24 cellular contexts compared by ENCODE assay signal in genomic region chr2:193350509-193350908, GRCh38.
"Had no signal": no experiment of that assay in that cellular context is flagged by ENCODE, and none has a peak within 500 bp of the region (broad histone marks: within the 10 kb centered on the region; RNA-seq: fewer than 3 reads in every experiment).

No MANE protein-coding gene starts in this region.

- FAIRE-seq: kidney had no signal

- ATAC-seq: activated T-cell treated with anti-CD3 and anti-CD28 coated beads, Interleukin-2, amount 50 U/mL, for 4 hours; activated T-helper 17 cell treated with anti-CD3 and anti-CD28 coated beads, Interleukin-2, amount 50 U/mL, for 72 hours; gastroesophageal sphincter; left colon; naive thymus-derived CD4-positive, alpha-beta T cell; WTC11 had no signal

- H3K27ac Mint-ChIP-seq: activated CD4-positive, alpha-beta T cell treated with anti-CD3 and anti-CD28 coated beads, Interleukin-2, amount 10 ng/mL, durations not matched to agents 7 days and 5 days; activated CD8-positive, alpha-beta T cell treated with anti-CD3 and anti-CD28 coated beads for 36 hours; activated T-helper 17 cell treated with anti-CD3 and anti-CD28 coated beads, Interleukin-2, amount 50 U/mL, for 72 hours; dendritic cell treated with granulocyte-macrophage colony-stimulating factor and Interleukin-4, amounts not matched to agents 40 ng/mL and 50 ng/mL, for 4 days; naive thymus-derived CD4-positive, alpha-beta T cell; WTC11 had no signal

- H2AFZ ChIP-seq: hepatocyte had no signal

- H3K4me3 ChIP-seq: breast epithelium, gastroesophageal sphincter, hepatocyte, right atrium auricular region, spleen, tibial nerve had no signal

- H3K36me3 Mint-ChIP-seq: naive thymus-derived CD4-positive, alpha-beta T cell; WTC11 had no signal

- H3K79me2 ChIP-seq: hepatocyte had no signal

- H3K27me3 ChIP-seq: breast epithelium, gastroesophageal sphincter, hepatocyte, right atrium auricular region, spleen, tibial nerve had no signal

- H3K4me3 Mint-ChIP-seq: activated CD4-positive, alpha-beta T cell treated with anti-CD3 and anti-CD28 coated beads, Interleukin-2, amount 10 ng/mL, durations not matched to agents 7 days and 5 days; activated CD8-positive, alpha-beta T cell treated with anti-CD3 and anti-CD28 coated beads for 36 hours; activated T-cell treated with anti-CD3 and anti-CD28 coated beads, Interleukin-2, amount 50 U/mL, for 4 hours; activated T-helper 17 cell treated with anti-CD3 and anti-CD28 coated beads, Interleukin-2, amount 50 U/mL, for 72 hours; central memory CD8-positive, alpha-beta T cell; dendritic cell treated with granulocyte-macrophage colony-stimulating factor and Interleukin-4, amounts not matched to agents 40 ng/mL and 50 ng/mL, for 4 days; naive thymus-derived CD4-positive, alpha-beta T cell; neural crest cell; WTC11 had no signal

- H3K9me3 Mint-ChIP-seq: activated CD4-positive, alpha-beta T cell treated with anti-CD3 and anti-CD28 coated beads, Interleukin-2, amount 10 ng/mL, durations not matched to agents 7 days and 5 days; activated CD8-positive, alpha-beta T cell treated with anti-CD3 and anti-CD28 coated beads for 36 hours; activated T-cell treated with anti-CD3 and anti-CD28 coated beads, Interleukin-2, amount 50 U/mL, for 4 hours; activated T-helper 17 cell treated with anti-CD3 and anti-CD28 coated beads, Interleukin-2, amount 50 U/mL, for 72 hours; central memory CD8-positive, alpha-beta T cell; dendritic cell treated with granulocyte-macrophage colony-stimulating factor and Interleukin-4, amounts not matched to agents 40 ng/mL and 50 ng/mL, for 4 days; naive thymus-derived CD4-positive, alpha-beta T cell; neural crest cell had no signal

- H3K27ac ChIP-seq: breast epithelium, epithelial cell of prostate, gastroesophageal sphincter, hepatocyte, right atrium auricular region, spleen, tibial nerve had no signal

- H3K36me3 ChIP-seq: breast epithelium, gastroesophageal sphincter, right atrium auricular region, spleen, tibial nerve had no signal

- H3K9me3 ChIP-seq: breast epithelium, gastroesophageal sphincter, right atrium auricular region, spleen, tibial nerve had no signal

- H3K27me3 Mint-ChIP-seq: activated CD4-positive, alpha-beta T cell treated with anti-CD3 and anti-CD28 coated beads, Interleukin-2, amount 10 ng/mL, durations not matched to agents 7 days and 5 days; activated CD8-positive, alpha-beta T cell treated with anti-CD3 and anti-CD28 coated beads for 36 hours; activated T-helper 17 cell treated with anti-CD3 and anti-CD28 coated beads, Interleukin-2, amount 50 U/mL, for 72 hours; central memory CD8-positive, alpha-beta T cell; dendritic cell treated with granulocyte-macrophage colony-stimulating factor and Interleukin-4, amounts not matched to agents 40 ng/mL and 50 ng/mL, for 4 days; naive thymus-derived CD4-positive, alpha-beta T cell had no signal

- H3K4me1 ChIP-seq: breast epithelium, gastroesophageal sphincter, right atrium auricular region, tibial nerve had no signal

- DNase-seq: activated CD4-positive, alpha-beta T cell treated with anti-CD3 and anti-CD28 coated beads for 1 hour; activated CD4-positive, alpha-beta T cell treated with anti-CD3 and anti-CD28 coated beads, Interleukin-2, amount 10 ng/mL, durations not matched to agents 7 days and 5 days; activated CD8-positive, alpha-beta T cell treated with anti-CD3 and anti-CD28 coated beads for 36 hours; activated gamma-delta T cell treated with Interleukin-2 at 50 U/mL for 16 hours; activated naive CD4-positive, alpha-beta T cell treated with anti-CD3 and anti-CD28 coated beads, Interleukin-2, amount 50 U/mL, for 16 hours; activated T-cell treated with anti-CD3 and anti-CD28 coated beads, Interleukin-2, amount 50 U/mL, for 4 hours; kidney; left colon; midbrain; naive thymus-derived CD4-positive, alpha-beta T cell; spleen; stimulated activated naive CD4-positive, alpha-beta T cell treated with Interleukin-2 at 50 U/mL for 16 hours; T-helper 2 cell had no signal
